Comparison of ENCODE assay signal across 14 cellular contexts in genomic region chr5:42321800-42322199, GRCh38.
DNase-seq lines count a peak whose midpoint lies in the region; ATAC-seq and TF ChIP-seq lines count a peak whose summit lies in the region.
"Had no signal": no experiment of that assay in that cellular context is flagged by ENCODE, and none has a peak within 500 bp of the region (broad histone marks: within the 10 kb centered on the region; RNA-seq: fewer than 3 reads in every experiment).

No MANE protein-coding gene starts in this region.

- no peak overlapping the region for H3K4me3 ChIP-seq in adipocyte (ENCODE audit: low read length)
- H3K4me3 ChIP-seq in neural progenitor cell, result no peak overlapping the region
- H3K4me3 ChIP-seq: BLaER1 treated with 17β-estradiol and CSF1 and Interleukin-3, amounts not matched to agents 10 nM and 100 nM had no signal

- H3K56ac ChIP-seq in H9 (ENCODE audit: insufficient read length, low read depth, low read length), result no peak overlapping the region

- H3K9me3 ChIP-seq in H9 (ENCODE audit: control insufficient read depth, low read depth, low read length) (peaks cover 10% of the 10 kb centered on the region), adipocyte (ENCODE audit: control insufficient read depth, low read length) (peaks cover 24% of the 10 kb centered on the region), neural progenitor cell (ENCODE audit: low read depth) (peaks cover 4% of the 10 kb centered on the region)

- H3K79me1 ChIP-seq in H9 (ENCODE audit: insufficient read depth, low read depth, low read length, poor library complexity, severe bottlenecking), result no peaks in the 10 kb centered on the region

- H2BK12ac ChIP-seq in H9 (ENCODE audit: insufficient read length, low read depth, low read length), result no peak overlapping the region

- ATAC-seq in GM19023 (IDR thresholded peaks at IDR 0.05; ENCODE audit: unreplicated experiment), result no peak
- ATAC-seq in activated T-cell treated with anti-CD3 and anti-CD28 coated beads, Interleukin-2, amount 50 U/mL, for 72 hours (replicated peaks in 1 of 2), result no peak
- ATAC-seq: HepG2 had no signal

- H3K79me2 ChIP-seq in H9 (ENCODE audit: insufficient read depth, low read length) (no peaks in the 10 kb centered on the region), neural progenitor cell (ENCODE audit: low read depth) (no peaks in the 10 kb centered on the region)

- H3K4me3 Mint-ChIP-seq in H9 (no peak overlapping the region), neural progenitor cell (no peak overlapping the region)
- no peak overlapping the region for H3K4me3 Mint-ChIP-seq in activated T-cell treated with anti-CD3 and anti-CD28 coated beads, Interleukin-2, amount 50 U/mL, for 72 hours
- H3K4me3 Mint-ChIP-seq: CD4-positive, CD25-positive, alpha-beta regulatory T cell had no signal

- H2AFZ ChIP-seq in H9 (ENCODE audit: low read length) (peak overlapping the region; percentile 16), neural progenitor cell (replicated peaks) (peak overlapping the region; percentile 17)

- no peak overlapping the region; the same call in 1 of the 2 replicates for H3K14ac ChIP-seq in H9 (ENCODE audit: insufficient read depth, low read length)

- no peak overlapping the region for H4K91ac ChIP-seq in H9 (ENCODE audit: insufficient read length, low read depth, low read length)

- H2AK5ac ChIP-seq in H9 (ENCODE audit: insufficient read length, low read length), result no peak overlapping the region

- peak overlapping the region; percentile 75 for H3K18ac ChIP-seq in H9 (ENCODE audit: insufficient read length, low read depth, low read length)

- H3K23me2 ChIP-seq in H9 (ENCODE audit: insufficient read length, low read depth, low read length, poor library complexity, severe bottlenecking), result no peaks in the 10 kb centered on the region

- no peaks in the 10 kb centered on the region for H4K20me1 ChIP-seq in H9 (ENCODE audit: control insufficient read depth, insufficient read depth, insufficient read length)
- no peaks in the 10 kb centered on the region for H4K20me1 ChIP-seq in neural progenitor cell (ENCODE audit: low read depth)
- H4K20me1 ChIP-seq: BLaER1 treated with 17β-estradiol and CSF1 and Interleukin-3, amounts not matched to agents 10 nM and 100 nM had no signal

- H2BK20ac ChIP-seq in H9 (ENCODE audit: low read depth, low read length, poor library complexity, severe bottlenecking), result no peak overlapping the region

- peaks cover 1% of the 10 kb centered on the region; the same call in 1 of the 2 replicates for H3K27me3 Mint-ChIP-seq in H9 (ENCODE audit: low read depth)
- H3K27me3 Mint-ChIP-seq in neural progenitor cell (ENCODE audit: insufficient read depth, low read depth), result no peaks in the 10 kb centered on the region
- H3K27me3 Mint-ChIP-seq in activated T-cell treated with anti-CD3 and anti-CD28 coated beads, Interleukin-2, amount 50 U/mL, for 72 hours (ENCODE audit: low read depth), result no peaks in the 10 kb centered on the region
- H3K27me3 Mint-ChIP-seq: CD4-positive, CD25-positive, alpha-beta regulatory T cell had no signal

- no peak overlapping the region for H3T11ph ChIP-seq in H9 (ENCODE audit: low read length)

- no peak overlapping the region for H2BK5ac ChIP-seq in H9 (ENCODE audit: insufficient read length, low read length)

- WGBS in H9 (ENCODE audit: extremely low coverage, insufficient read length, low lambda C conversion rate), result no CpG with 5 or more reads among the region's 1 CpG

- H3K23ac ChIP-seq in H9 (ENCODE audit: insufficient read length, low read depth, low read length), result no peak overlapping the region

- no peak for DNase-seq in H9
- peak; percentile 0 for DNase-seq in adipocyte (ENCODE audit: low read depth)
- DNase-seq in left kidney (ENCODE audit: low read depth, low spot score), result peak; percentile 25
- DNase-seq in neural progenitor cell (ENCODE audit: low spot score), result peak; percentile 4
- DNase-seq in AML-193 (lab: John Stamatoyannopoulos, UW), result no peak
- no peak for DNase-seq in activated T-cell treated with anti-CD3 and anti-CD28 coated beads, Interleukin-2, amount 50 U/mL, for 72 hours
- DNase-seq in DMS53 treated with DMSO at 0.1 percent for 48 hours (lab: John Stamatoyannopoulos, UW; ENCODE audit: unreplicated experiment), result no peak
- DNase-seq: 8988T; CD4-positive, CD25-positive, alpha-beta regulatory T cell; DMS53; H7 had no signal

- H3K9ac ChIP-seq in H9 (ENCODE audit: extremely low read depth, insufficient read length, low read length), result no peak overlapping the region
- H3K9ac ChIP-seq in adipocyte (ENCODE audit: low read length), result no peak overlapping the region
- no peak overlapping the region for H3K9ac ChIP-seq in neural progenitor cell
- H3K9ac ChIP-seq: BLaER1 treated with 17β-estradiol and CSF1 and Interleukin-3, amounts not matched to agents 10 nM and 100 nM had no signal

- H2BK15ac ChIP-seq in H9 (ENCODE audit: low read depth, low read length), result no peak overlapping the region

- H3K27me3 ChIP-seq in H9 (ENCODE audit: insufficient read depth, low read length) (no peaks in the 10 kb centered on the region), adipocyte (replicated peaks; ENCODE audit: control insufficient read depth, insufficient read depth, low read length) (no peaks in the 10 kb centered on the region), neural progenitor cell (no peaks in the 10 kb centered on the region)
- H3K27me3 ChIP-seq: BLaER1 treated with 17β-estradiol and CSF1 and Interleukin-3, amounts not matched to agents 10 nM and 100 nM had no signal

- H3F3A ChIP-seq in neural progenitor cell (ENCODE audit: low read depth), result no peaks in the 10 kb centered on the region

- H3K36me3 ChIP-seq in adipocyte (ENCODE audit: control insufficient read depth, insufficient read depth, low read length, severe bottlenecking) (no peaks in the 10 kb centered on the region), neural progenitor cell (no peaks in the 10 kb centered on the region)
- H3K36me3 ChIP-seq: BLaER1 treated with 17β-estradiol and CSF1 and Interleukin-3, amounts not matched to agents 10 nM and 100 nM had no signal

- peaks cover 26 to 48% of the 10 kb centered on the region in 2 experiments for H3K9me3 Mint-ChIP-seq in H9
- H3K9me3 Mint-ChIP-seq in neural progenitor cell, result peaks cover 13% of the 10 kb centered on the region
- H3K9me3 Mint-ChIP-seq in activated T-cell treated with anti-CD3 and anti-CD28 coated beads, Interleukin-2, amount 50 U/mL, for 72 hours, result peaks cover 15 to 17% of the 10 kb centered on the region in 2 donors

- H3K36me3 Mint-ChIP-seq in H9 (ENCODE audit: insufficient read depth in 1 of 3, low read depth in 3 of 3) (peaks cover 25 to 30% (median 29%) of the 10 kb centered on the region in 3 experiments), neural progenitor cell (no peaks in the 10 kb centered on the region)
- peaks cover 3 to 5% of the 10 kb centered on the region in 2 donors for H3K36me3 Mint-ChIP-seq in activated T-cell treated with anti-CD3 and anti-CD28 coated beads, Interleukin-2, amount 50 U/mL, for 72 hours (ENCODE audit: insufficient read depth in 2 of 2)
- H3K36me3 Mint-ChIP-seq: CD4-positive, CD25-positive, alpha-beta regulatory T cell had no signal

- H3K27ac ChIP-seq in H9 (ENCODE audit: insufficient read length, low read depth, low read length), result no peak overlapping the region
- no peak overlapping the region for H3K27ac ChIP-seq in neural progenitor cell
- H3K27ac ChIP-seq: BLaER1 treated with 17β-estradiol and CSF1 and Interleukin-3, amounts not matched to agents 10 nM and 100 nM had no signal

- no peak overlapping the region for H3K4me2 ChIP-seq in H9 (ENCODE audit: insufficient read depth, insufficient read length, low read length)
- no peak overlapping the region for H3K4me2 ChIP-seq in neural progenitor cell
- H3K4me2 ChIP-seq: BLaER1 treated with 17β-estradiol and CSF1 and Interleukin-3, amounts not matched to agents 10 nM and 100 nM had no signal

- H4K5ac ChIP-seq in H9 (ENCODE audit: insufficient read length, low read depth, low read length), result no peak overlapping the region

- H3K4me1 Mint-ChIP-seq in H9 (peaks cover 0 to 5% of the 10 kb centered on the region in 2 experiments; a peak in 2 of 4 replicates), neural progenitor cell (no peaks in the 10 kb centered on the region)
- H3K4me1 Mint-ChIP-seq in activated T-cell treated with anti-CD3 and anti-CD28 coated beads, Interleukin-2, amount 50 U/mL, for 72 hours (ENCODE audit: low read depth), result no peaks in the 10 kb centered on the region

- peak overlapping the region in 1 of 3 experiments; percentile 50; a peak in 2 of 7 replicates for H3K27ac Mint-ChIP-seq in H9
- no peak overlapping the region for H3K27ac Mint-ChIP-seq in neural progenitor cell
- H3K27ac Mint-ChIP-seq in activated T-cell treated with anti-CD3 and anti-CD28 coated beads, Interleukin-2, amount 50 U/mL, for 72 hours, result no peak overlapping the region
- H3K27ac Mint-ChIP-seq: CD4-positive, CD25-positive, alpha-beta regulatory T cell had no signal

- H3K4ac ChIP-seq in H9 (ENCODE audit: low read depth, low read length), result no peak overlapping the region

- no peak overlapping the region for H4K8ac ChIP-seq in H9 (replicated peaks; ENCODE audit: insufficient read length, low read depth, low read length)

- H3K4me1 ChIP-seq in H9 (ENCODE audit: insufficient read depth, low read length) (no peaks in the 10 kb centered on the region; the same call in 1 of the 2 replicates), adipocyte (ENCODE audit: control insufficient read depth, insufficient read depth, low read length) (no peaks in the 10 kb centered on the region), neural progenitor cell (no peaks in the 10 kb centered on the region)
- H3K4me1 ChIP-seq: BLaER1 treated with 17β-estradiol and CSF1 and Interleukin-3, amounts not matched to agents 10 nM and 100 nM had no signal

- H2BK120ac ChIP-seq in H9 (ENCODE audit: low read depth, low read length, poor library complexity, severe bottlenecking), result no peak overlapping the region

- no peak for TF ChIP-seq CTCF in H9 (conservative IDR thresholded peaks at IDR 0.05)
- TF ChIP-seq CTCF in neural progenitor cell (IDR thresholded peaks at IDR 0.05), result no peak

Comparison
In these comparisons a context has a peak if more than half of its experiments do, and no peak if none do; other contexts are left out.
1. DNase-seq: peak in adipocyte (single experiment), left kidney (single experiment) and neural progenitor cell (single experiment); none in H9 (single experiment), AML-193 (0 of 2), activated T-cell treated with anti-CD3 and anti-CD28 coated beads, Interleukin-2, amount 50 U/mL, for 72 hours (0 of 2) and DMS53 treated with DMSO at 0.1 percent for 48 hours (single experiment).